ENCODE assay signal across 8 cellular contexts in the genomic region with DNA sequence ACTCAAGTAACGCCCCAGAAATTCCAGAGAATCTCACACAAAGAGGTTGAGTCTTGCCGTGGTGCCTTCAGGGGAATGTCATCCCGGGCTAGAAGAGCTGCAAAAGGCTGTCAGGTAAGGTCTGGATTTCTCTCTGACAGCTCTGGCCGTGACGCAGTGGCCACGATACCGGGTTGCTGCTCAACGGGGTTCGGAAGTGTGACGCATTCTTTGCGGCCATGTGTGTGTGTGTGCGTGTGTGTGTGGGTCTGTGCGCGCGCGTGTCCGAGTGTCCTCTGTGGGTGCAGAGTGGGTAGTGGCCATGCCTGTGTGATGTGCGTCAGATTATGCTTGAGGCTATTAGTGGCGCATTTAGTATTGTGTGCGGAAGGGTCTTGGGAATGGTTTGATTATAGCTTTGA. TPM values are rescaled to one million over a fixed set of nuclear protein-coding genes. Genes with fewer than 3 reads are reported as not detected.
DNase-seq lines count a peak whose midpoint lies in the region; ATAC-seq and TF ChIP-seq lines count a peak whose summit lies in the region.

No MANE protein-coding gene starts in this region.

- no peak overlapping the region for H3K23ac ChIP-seq in H9 (ENCODE audit: insufficient read length, low read depth, low read length)

- H3K4me3 ChIP-seq in neutrophil (ENCODE audit: low read depth in 1 of 2, low read length in 1 of 2), result peak overlapping the region; percentile 66 to 74

- H3T11ph ChIP-seq in H9 (ENCODE audit: low read length), result no peak overlapping the region

- no peak overlapping the region for H3K9ac ChIP-seq in H9 (ENCODE audit: extremely low read depth, insufficient read length, low read length)

- H2BK15ac ChIP-seq in H9 (ENCODE audit: low read depth, low read length), result no peak overlapping the region

- no peak overlapping the region for H4K8ac ChIP-seq in H9 (replicated peaks; ENCODE audit: insufficient read length, low read depth, low read length)

- no peaks in the 10 kb centered on the region for H3K79me1 ChIP-seq in H9 (ENCODE audit: insufficient read depth, low read depth, low read length, poor library complexity, severe bottlenecking)

- H2BK12ac ChIP-seq in H9 (ENCODE audit: insufficient read length, low read depth, low read length), result no peak overlapping the region

- H2BK120ac ChIP-seq in H9 (ENCODE audit: low read depth, low read length, poor library complexity, severe bottlenecking), result no peak overlapping the region

- H3K4ac ChIP-seq in H9 (ENCODE audit: low read depth, low read length), result no peak overlapping the region

- no CpG with 5 or more reads among the region's 20 CpGs for WGBS in H9 (ENCODE audit: extremely low coverage, insufficient read length, low lambda C conversion rate)

- H4K91ac ChIP-seq in H9 (ENCODE audit: insufficient read length, low read depth, low read length), result no peak overlapping the region

- peak overlapping the region; percentile 17 for H2AFZ ChIP-seq in H9 (ENCODE audit: low read length)

- H3K9me3 ChIP-seq in H9 (ENCODE audit: control insufficient read depth, low read depth, low read length) (no peaks in the 10 kb centered on the region), neutrophil (peaks cover 10% of the 10 kb centered on the region)

- peak overlapping the region; percentile 94 for H3K4me2 ChIP-seq in H9 (ENCODE audit: insufficient read depth, insufficient read length, low read length)

- H3K79me2 ChIP-seq in H9 (ENCODE audit: insufficient read depth, low read length), result no peaks in the 10 kb centered on the region

- peaks cover 13 to 15% of the 10 kb centered on the region in 2 experiments for H3K4me1 Mint-ChIP-seq in H9
- H3K4me1 Mint-ChIP-seq in activated T-cell treated with anti-CD3 and anti-CD28 coated beads, Interleukin-2, amount 50 U/mL, for 72 hours (ENCODE audit: low read depth), result peaks cover 38% of the 10 kb centered on the region

- H3K27me3 ChIP-seq in H9 (ENCODE audit: insufficient read depth, low read length) (no peaks in the 10 kb centered on the region), neutrophil (peaks cover 16% of the 10 kb centered on the region)

- TF ChIP-seq CTCF in H9 (conservative IDR thresholded peaks at IDR 0.05) (no peak), neutrophil (IDR thresholded peaks at IDR 0.05) (no peak)

- H4K5ac ChIP-seq in H9 (ENCODE audit: insufficient read length, low read depth, low read length), result no peak overlapping the region

- H3K27ac Mint-ChIP-seq in H9, result peak overlapping the region in 1 of 3 experiments; percentile 98; a peak in 1 of 7 replicates
- H3K27ac Mint-ChIP-seq in activated T-cell treated with anti-CD3 and anti-CD28 coated beads, Interleukin-2, amount 50 U/mL, for 72 hours, result peak overlapping the region; percentile 96

- H4K20me1 ChIP-seq in H9 (ENCODE audit: control insufficient read depth, insufficient read depth, insufficient read length), result no peaks in the 10 kb centered on the region

- H3K23me2 ChIP-seq in H9 (ENCODE audit: insufficient read length, low read depth, low read length, poor library complexity, severe bottlenecking), result peaks cover 10% of the 10 kb centered on the region

- H3K27ac ChIP-seq in H9 (ENCODE audit: insufficient read length, low read depth, low read length) (no peak overlapping the region), neutrophil (no peak overlapping the region), substantia nigra (ENCODE audit: low read depth, low read length, poor library complexity, severe bottlenecking) (peak overlapping the region; percentile 92)

- H2BK5ac ChIP-seq in H9 (ENCODE audit: insufficient read length, low read length), result no peak overlapping the region

- no peak overlapping the region for H3K14ac ChIP-seq in H9 (ENCODE audit: insufficient read depth, low read length)

- H3K56ac ChIP-seq in H9 (ENCODE audit: insufficient read length, low read depth, low read length), result no peak overlapping the region

- no peak overlapping the region for H2AK5ac ChIP-seq in H9 (ENCODE audit: insufficient read length, low read length)

- no peaks in the 10 kb centered on the region for H3K4me1 ChIP-seq in H9 (ENCODE audit: insufficient read depth, low read length)
- peaks cover 15 to 16% of the 10 kb centered on the region in 2 experiments for H3K4me1 ChIP-seq in neutrophil (ENCODE audit: control insufficient read depth in 1 of 2, insufficient read depth in 1 of 2, low read depth in 1 of 2, low read length in 1 of 2)

- peak; percentile 52 to 57 for ATAC-seq in activated T-cell treated with anti-CD3 and anti-CD28 coated beads, Interleukin-2, amount 50 U/mL, for 72 hours (replicated peaks in 1 of 2)

- H3K18ac ChIP-seq in H9 (ENCODE audit: insufficient read length, low read depth, low read length), result no peak overlapping the region

- DNase-seq in DMS79 treated with DMSO at 0.1 percent for 48 hours (lab: John Stamatoyannopoulos, UW) (peak; percentile 69), H9 (no peak), NCI-H2227 (lab: John Stamatoyannopoulos, UW; ENCODE audit: unreplicated experiment) (peak; percentile 92), fibroblast of gingiva (ENCODE audit: low read depth) (peak; percentile 61), substantia nigra (lab: John Stamatoyannopoulos, UW) (peak in 35 of 49 donors; percentile 13 to 90 (median 57)), DMS153 treated with DMSO at 0.1 percent for 48 hours (lab: John Stamatoyannopoulos, UW; ENCODE audit: unreplicated experiment) (no peak)
- DNase-seq in activated T-cell treated with anti-CD3 and anti-CD28 coated beads, Interleukin-2, amount 50 U/mL, for 72 hours, result peak; percentile 65 to 67

- H3K4me3 Mint-ChIP-seq in H9, result peak overlapping the region; percentile 97
- peak overlapping the region; percentile 90 to 96 for H3K4me3 Mint-ChIP-seq in activated T-cell treated with anti-CD3 and anti-CD28 coated beads, Interleukin-2, amount 50 U/mL, for 72 hours

- H3K36me3 Mint-ChIP-seq in H9 (ENCODE audit: insufficient read depth in 1 of 3, low read depth in 3 of 3), result peaks cover 2 to 17% (median 13%) of the 10 kb centered on the region in 3 experiments; a peak in 6 of 7 replicates
- H3K36me3 Mint-ChIP-seq in activated T-cell treated with anti-CD3 and anti-CD28 coated beads, Interleukin-2, amount 50 U/mL, for 72 hours (ENCODE audit: insufficient read depth in 2 of 2), result peaks cover 21 to 33% of the 10 kb centered on the region in 2 donors

- peaks cover 23 to 29% of the 10 kb centered on the region in 2 experiments for H3K9me3 Mint-ChIP-seq in H9
- H3K9me3 Mint-ChIP-seq in activated T-cell treated with anti-CD3 and anti-CD28 coated beads, Interleukin-2, amount 50 U/mL, for 72 hours, result peaks cover 12 to 13% of the 10 kb centered on the region in 2 donors

- no peak overlapping the region for H2BK20ac ChIP-seq in H9 (ENCODE audit: low read depth, low read length, poor library complexity, severe bottlenecking)

- no peaks in the 10 kb centered on the region for H3K36me3 ChIP-seq in neutrophil

- H3K27me3 Mint-ChIP-seq in H9 (ENCODE audit: low read depth), result peaks cover 22% of the 10 kb centered on the region
- no peaks in the 10 kb centered on the region for H3K27me3 Mint-ChIP-seq in activated T-cell treated with anti-CD3 and anti-CD28 coated beads, Interleukin-2, amount 50 U/mL, for 72 hours (ENCODE audit: low read depth)

RNA-seq across cellular contexts. Expression of gene ZNF540, which starts 0.3 kb away (rescaled TPM):
- total RNA-seq in H9 (2021), result 0.20 and 0.22 TPM in 2 replicates
- 1 to 10 TPM; 2.3 TPM for total RNA-seq in activated T-cell treated with anti-CD3 and anti-CD28 coated beads, Interleukin-2, amount 50 U/mL, for 72 hours

RNA-seq across cellular contexts. Expression of gene ZNF571, which starts 0.4 kb away (rescaled TPM):
- total RNA-seq in H9 (2021), result 4.5 and 5.3 TPM in 2 replicates
- total RNA-seq in activated T-cell treated with anti-CD3 and anti-CD28 coated beads, Interleukin-2, amount 50 U/mL, for 72 hours, result 1 to 10 TPM; 6.2 to 9.4 TPM

Comparison
In these comparisons a context has a peak if more than half of its experiments do, and no peak if none do; other contexts are left out.
1. DNase-seq: peak in DMS79 treated with DMSO at 0.1 percent for 48 hours (single experiment), NCI-H2227 (single experiment), activated T-cell treated with anti-CD3 and anti-CD28 coated beads, Interleukin-2, amount 50 U/mL, for 72 hours (2 of 2), fibroblast of gingiva (single experiment) and substantia nigra (35 of 49); none in H9 (single experiment) and DMS153 treated with DMSO at 0.1 percent for 48 hours (single experiment).